In the genomic region with DNA sequence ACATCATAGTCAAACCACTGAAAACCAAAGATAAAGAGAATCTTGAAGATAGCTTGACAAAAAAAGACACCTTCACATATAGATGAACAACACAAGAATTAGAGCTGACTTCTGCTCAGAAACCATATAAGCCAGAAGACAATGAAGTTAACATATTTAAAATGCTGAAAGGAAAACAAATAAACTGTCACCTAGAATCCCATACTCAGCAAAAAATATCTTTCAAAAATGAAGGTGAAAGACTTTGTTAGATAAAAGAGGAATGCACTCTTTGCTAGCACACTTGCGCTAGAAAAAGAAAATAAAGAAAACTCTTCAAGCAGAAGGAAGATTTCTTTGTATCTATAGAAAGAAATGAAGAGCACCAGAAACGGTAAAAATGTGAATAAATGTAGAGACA, we compare ENCODE assay signal across 19 cellular contexts.
"Had no signal": no experiment of that assay in that cellular context is flagged by ENCODE, and none has a peak within 500 bp of the region (broad histone marks: within the 10 kb centered on the region; RNA-seq: fewer than 3 reads in every experiment).

No MANE protein-coding gene starts in this region.

- H3K4me3 Mint-ChIP-seq: naive B cell had no signal

- H3K4me3 ChIP-seq: colonic mucosa, psoas muscle, spleen had no signal

- H3K27me3 Mint-ChIP-seq: naive B cell had no signal

- ATAC-seq: psoas muscle, sciatic nerve had no signal

- H3K4me1 ChIP-seq: colonic mucosa, psoas muscle had no signal

- H3K27ac Mint-ChIP-seq: naive B cell had no signal

- H3K9me3 ChIP-seq: colonic mucosa, neutrophil, psoas muscle, spleen had no signal

- H3K27ac ChIP-seq: colonic mucosa, neutrophil, psoas muscle, spleen had no signal

- H3K27me3 ChIP-seq: colonic mucosa, neutrophil, spleen had no signal

- H3K9me3 Mint-ChIP-seq: naive B cell had no signal

- FAIRE-seq: islet of Langerhans had no signal

- DNase-seq: colonic mucosa; dermis blood vessel endothelial cell; foreskin melanocyte; head of caudate nucleus; hippocampal formation; kidney glomerular epithelial cell; mesendoderm; naive B cell; psoas muscle; retina; spleen; stimulated activated CD4-positive, alpha-beta T cell treated with anti-CD3 and anti-CD28 coated beads, Interleukin-15, amount 100 ng/mL, for 24 hours; stimulated activated CD4-positive, alpha-beta T cell treated with anti-CD3 and anti-CD28 coated beads, Interleukin-1b, Interleukin-23, amount 100 ng/mL, for 48 hours; stimulated activated CD4-positive, alpha-beta T cell treated with anti-CD3 and anti-CD28 coated beads, Interleukin-4, amount 100 ng/mL, for 4 hours; stimulated activated naive CD4-positive, alpha-beta T cell treated with Interleukin-2 at 50 U/mL for 16 hours; trophoblast cell had no signal
